In genomic region chr17:39706921-39707337, GRCh38 we compare ENCODE assay signal across 10 cellular contexts. TPM values are rescaled to one million over a fixed set of nuclear protein-coding genes. Genes with fewer than 3 reads are reported as not detected.
DNase-seq lines count a peak whose midpoint lies in the region; ATAC-seq and TF ChIP-seq lines count a peak whose summit lies in the region.
"Had no signal": no experiment of that assay in that cellular context is flagged by ENCODE, and none has a peak within 500 bp of the region (broad histone marks: within the 10 kb centered on the region; RNA-seq: fewer than 3 reads in every experiment).

No MANE protein-coding gene starts in this region.

- ATAC-seq in natural killer cell treated with Interleukin-12 subunit alpha and Interleukin-12 subunit beta and Interleukin-15 and Interleukin-18, amount 100 ng/mL, for 72 hours: no peak

- peaks cover 51% of the 10 kb centered on the region for H3K79me2 ChIP-seq in mammary epithelial cell (ENCODE audit: insufficient read depth, low read length)

- H3K36me3 Mint-ChIP-seq in natural killer cell treated with Interleukin-12 subunit alpha and Interleukin-12 subunit beta and Interleukin-15 and Interleukin-18, amount 100 ng/mL, for 72 hours: no peaks in the 10 kb centered on the region

- peak overlapping the region; percentile 52 to 95 (median 82); a peak in 21 of 22 replicates for H3K4me2 ChIP-seq in BLaER1 treated with 17β-estradiol and CSF1 and Interleukin-3, amounts not matched to agents 10 nM and 100 nM
- H3K4me2 ChIP-seq in mammary epithelial cell (ENCODE audit: insufficient read depth, low read depth, low read length): peak overlapping the region; percentile 76

- no TSS peak for BruUV-seq in mammary epithelial cell (replicated peaks; lab: Mats Ljungman, UMichigan)

- peaks cover 37 to 92% (median 86%) of the 10 kb centered on the region in 10 experiments for H3K4me1 ChIP-seq in BLaER1 treated with 17β-estradiol and CSF1 and Interleukin-3, amounts not matched to agents 10 nM and 100 nM
- peaks cover 31% of the 10 kb centered on the region for H3K4me1 ChIP-seq in mammary epithelial cell (ENCODE audit: insufficient read depth, low read length)

- peak overlapping the region; percentile 78 to 92 for H3K27ac Mint-ChIP-seq in natural killer cell treated with Interleukin-12 subunit alpha and Interleukin-12 subunit beta and Interleukin-15 and Interleukin-18, amount 100 ng/mL, for 72 hours

- dilution Hi-C loops in mammary epithelial cell (cut with HindIII; ENCODE audit: low sequenced_read_pairs): no loop called here

- CTCF ChIA-PET in mammary epithelial cell (lab: Charles Lee; ENCODE audit: low non-redundant PET): no interaction called here

- peaks cover 38 to 54% of the 10 kb centered on the region in 2 donors for H3K4me1 Mint-ChIP-seq in natural killer cell treated with Interleukin-12 subunit alpha and Interleukin-12 subunit beta and Interleukin-15 and Interleukin-18, amount 100 ng/mL, for 72 hours (ENCODE audit: low read depth in 2 of 2)

- DNase-seq in DMS53 (lab: John Stamatoyannopoulos, UW) (peak; percentile 52), mammary epithelial cell (no peak), foreskin fibroblast (no peak), substantia nigra (lab: John Stamatoyannopoulos, UW) (no peak), NCI-H69 (lab: John Stamatoyannopoulos, UW) (no peak)
- DNase-seq in natural killer cell treated with Interleukin-12 subunit alpha and Interleukin-12 subunit beta and Interleukin-15 and Interleukin-18, amount 100 ng/mL, for 72 hours (ENCODE audit: low spot score): no peak
- DNase-seq: stimulated activated CD4-positive, alpha-beta T cell treated with anti-CD3 and anti-CD28 coated beads, Interleukin-15, amount 100 ng/mL, for 24 hours had no signal

- WGBS in mammary epithelial cell (ENCODE audit: low coverage, missing lambda C conversion rate): 35% methylated on average over 7 of the region's 7 CpGs

- H3K4me3 Mint-ChIP-seq in natural killer cell treated with Interleukin-12 subunit alpha and Interleukin-12 subunit beta and Interleukin-15 and Interleukin-18, amount 100 ng/mL, for 72 hours: peak overlapping the region; percentile 52

- H2AFZ ChIP-seq in mammary epithelial cell (ENCODE audit: low read depth, low read length): no peak overlapping the region

- in situ Hi-C loops in mammary epithelial cell (cut with MboI; ENCODE audit: low sequenced_read_pairs in 2 of 2): no loop called here

- TF ChIP-seq CTCF in mammary epithelial cell (conservative IDR thresholded peaks at IDR 0.05 in 1 of 2, IDR thresholded peaks at IDR 0.05 in 1 of 2; ENCODE audit: extremely low read depth in 1 of 2, insufficient read depth in 1 of 2, low read depth in 1 of 2, low read length in 2 of 2) (no peak), foreskin fibroblast (IDR thresholded peaks at IDR 0.05; ENCODE audit: low read depth, low read length) (no peak)

- peaks cover 2 to 15% (median 6%) of the 10 kb centered on the region in 11 experiments; a peak in 20 of 22 replicates for H3K27me3 ChIP-seq in BLaER1 treated with 17β-estradiol and CSF1 and Interleukin-3, amounts not matched to agents 10 nM and 100 nM
- no peaks in the 10 kb centered on the region for H3K27me3 ChIP-seq in mammary epithelial cell (ENCODE audit: insufficient read depth, low read length)

- intact Hi-C loops in mammary epithelial cell (cut with micrococcal nuclease): no loop called here

- no peaks in the 10 kb centered on the region for H3K36me3 ChIP-seq in BLaER1 treated with 17β-estradiol and CSF1 and Interleukin-3, amounts not matched to agents 10 nM and 100 nM
- H3K36me3 ChIP-seq in mammary epithelial cell (ENCODE audit: insufficient read depth, low read length): peaks cover 4% of the 10 kb centered on the region

- peak overlapping the region in 1 of 11 experiments; percentile 22; a peak in 1 of 22 replicates for H3K9ac ChIP-seq in BLaER1 treated with 17β-estradiol and CSF1 and Interleukin-3, amounts not matched to agents 10 nM and 100 nM
- H3K9ac ChIP-seq in mammary epithelial cell (ENCODE audit: insufficient read depth, low read length): no peak overlapping the region

- H3K9me3 Mint-ChIP-seq in natural killer cell treated with Interleukin-12 subunit alpha and Interleukin-12 subunit beta and Interleukin-15 and Interleukin-18, amount 100 ng/mL, for 72 hours: no peaks in the 10 kb centered on the region

- H3K4me3 ChIP-seq in BLaER1 treated with 17β-estradiol and CSF1 and Interleukin-3, amounts not matched to agents 10 nM and 100 nM: no peak overlapping the region
- H3K4me3 ChIP-seq in mammary epithelial cell (replicated peaks in 1 of 3; ENCODE audit: insufficient read depth in 1 of 3, low read depth in 2 of 3, low read length in 3 of 3) (no peak overlapping the region), foreskin fibroblast (ENCODE audit: low read depth in 1 of 2, low read length in 2 of 2) (no peak overlapping the region)

- no peaks in the 10 kb centered on the region for H3K9me3 ChIP-seq in BLaER1 treated with 17β-estradiol and CSF1 and Interleukin-3, amounts not matched to agents 10 nM and 100 nM (replicated peaks in 1 of 11)
- H3K9me3 ChIP-seq in mammary epithelial cell (replicated peaks; ENCODE audit: insufficient read depth, low read length): no peaks in the 10 kb centered on the region

- no peaks in the 10 kb centered on the region; a peak in 1 of 22 replicates for H4K20me1 ChIP-seq in BLaER1 treated with 17β-estradiol and CSF1 and Interleukin-3, amounts not matched to agents 10 nM and 100 nM
- no peaks in the 10 kb centered on the region for H4K20me1 ChIP-seq in mammary epithelial cell (ENCODE audit: insufficient read depth, low read length)

- no peaks in the 10 kb centered on the region for H3K27me3 Mint-ChIP-seq in natural killer cell treated with Interleukin-12 subunit alpha and Interleukin-12 subunit beta and Interleukin-15 and Interleukin-18, amount 100 ng/mL, for 72 hours

- no peak overlapping the region for H3K27ac ChIP-seq in BLaER1 treated with 17β-estradiol and CSF1 and Interleukin-3, amounts not matched to agents 10 nM and 100 nM
- H3K27ac ChIP-seq in mammary epithelial cell (ENCODE audit: insufficient read depth, low read depth, low read length): no peak overlapping the region
- no peak overlapping the region for H3K27ac ChIP-seq in substantia nigra (ENCODE audit: low read depth, low read length, poor library complexity, severe bottlenecking)

RNA-seq across cellular contexts. Expression of gene ERBB2, which starts 7.1 kb away (rescaled TPM):
- 10 to 100 TPM; 54.3 to 66.5 TPM for total RNA-seq in mammary epithelial cell
- polyA plus RNA-seq in mammary epithelial cell: 28.4 TPM
- 222 TPM for polyA minus RNA-seq in mammary epithelial cell
- total RNA-seq in natural killer cell treated with Interleukin-12 subunit alpha and Interleukin-12 subunit beta and Interleukin-15 and Interleukin-18, amount 100 ng/mL, for 72 hours: 1 to 10 TPM; 3.8 to 9.5 TPM

RNA-seq across cellular contexts. Expression of gene PGAP3, which starts 19.1 kb away (rescaled TPM):
- total RNA-seq in mammary epithelial cell: 10 to 100 TPM in 1 of 2 donors, 1 to 10 TPM in 1; 8.3 to 13.2 TPM
- 5.0 TPM for polyA plus RNA-seq in mammary epithelial cell
- polyA minus RNA-seq in mammary epithelial cell: 6.7 TPM
- 10 to 100 TPM in 1 of 2 donors, 1 to 10 TPM in 1; 8.8 to 13.7 TPM for total RNA-seq in natural killer cell treated with Interleukin-12 subunit alpha and Interleukin-12 subunit beta and Interleukin-15 and Interleukin-18, amount 100 ng/mL, for 72 hours

RNA-seq across cellular contexts. Expression of gene MIEN1, which starts 23.4 kb away (rescaled TPM):
- total RNA-seq in mammary epithelial cell: 10 to 100 TPM; 10.2 to 36.8 TPM
- 47.4 TPM for polyA plus RNA-seq in mammary epithelial cell
- 29.8 TPM for polyA minus RNA-seq in mammary epithelial cell
- total RNA-seq in natural killer cell treated with Interleukin-12 subunit alpha and Interleukin-12 subunit beta and Interleukin-15 and Interleukin-18, amount 100 ng/mL, for 72 hours: 10 to 100 TPM; 56.3 to 64.6 TPM

RNA-seq across cellular contexts. Expression of gene GRB7, which starts 30.8 kb away (rescaled TPM):
- total RNA-seq in mammary epithelial cell: 10 to 100 TPM in 1 of 2 donors, 1 to 10 TPM in 1; 1.5 to 18.2 TPM
- polyA plus RNA-seq in mammary epithelial cell: 9.9 TPM
- polyA minus RNA-seq in mammary epithelial cell: 9.1 TPM
- under 1 TPM in 1 of 2 donors, not detected in 1; 0.36 TPM for total RNA-seq in natural killer cell treated with Interleukin-12 subunit alpha and Interleukin-12 subunit beta and Interleukin-15 and Interleukin-18, amount 100 ng/mL, for 72 hours

RNA-seq across cellular contexts. Expression of gene PNMT, which starts 38.7 kb away (rescaled TPM):
- total RNA-seq in mammary epithelial cell: not detected
- not detected for polyA plus RNA-seq in mammary epithelial cell
- not detected for polyA minus RNA-seq in mammary epithelial cell
- total RNA-seq in natural killer cell treated with Interleukin-12 subunit alpha and Interleukin-12 subunit beta and Interleukin-15 and Interleukin-18, amount 100 ng/mL, for 72 hours: not detected
- total RNA-seq: fibroblast of villous mesenchyme had no signal
- polyA plus RNA-seq: keratinocyte had no signal

Comparison
In these comparisons a context has a peak if more than half of its experiments do, and no peak if none do; other contexts are left out.
1. RNA of gene ERBB2, which starts 7.1 kb away (total RNA-seq): 54.3 to 66.5 TPM in mammary epithelial cell; 3.8 to 9.5 TPM in natural killer cell treated with Interleukin-12 subunit alpha and Interleukin-12 subunit beta and Interleukin-15 and Interleukin-18, amount 100 ng/mL, for 72 hours; every median in the first group is over 4 times any median in the second.